In genomic region chr12:64781374-64782029, GRCh38 we compare ENCODE assay signal across 8 cellular contexts. TPM values are rescaled to one million over a fixed set of nuclear protein-coding genes. Genes with fewer than 3 reads are reported as not detected.
DNase-seq lines count a peak whose midpoint lies in the region; ATAC-seq and TF ChIP-seq lines count a peak whose summit lies in the region.

No MANE protein-coding gene starts in this region.

- H3K27ac ChIP-seq in C4-2B: peak overlapping the region; percentile 96
- no peak overlapping the region for H3K27ac ChIP-seq in neuronal stem cell (replicated peaks; ENCODE audit: low read length)

- H4K8ac ChIP-seq in neuronal stem cell (ENCODE audit: low read depth, low read length): no peak overlapping the region

- H2AK5ac ChIP-seq in neuronal stem cell (ENCODE audit: low read depth, low read length): peak overlapping the region; percentile 56

- H2BK5ac ChIP-seq in neuronal stem cell (ENCODE audit: low read length): peak overlapping the region; percentile 53

- H3K79me1 ChIP-seq in neuronal stem cell (ENCODE audit: low read depth, low read length): no peaks in the 10 kb centered on the region

- H4K91ac ChIP-seq in neuronal stem cell (ENCODE audit: low read depth, low read length, poor library complexity): no peak overlapping the region

- peak overlapping the region; percentile 85 for H3K23ac ChIP-seq in neuronal stem cell (ENCODE audit: low read depth, low read length, poor library complexity)

- no CpG with 5 or more reads among the region's 26 CpGs for WGBS in neuronal stem cell (ENCODE audit: extremely low coverage in 2 of 2, insufficient read length in 2 of 2, insufficient replicate concordance in 1 of 2), 2 donors

- peaks cover 0 to 67% (median 9%) of the 10 kb centered on the region in 3 experiments for H3K27me3 ChIP-seq in neuronal stem cell (ENCODE audit: control insufficient read depth in 3 of 3, insufficient read depth in 3 of 3, low read depth in 1 of 3, low read length in 3 of 3)

- H3K4me3 ChIP-seq in epithelial cell of proximal tubule (ENCODE audit: low read depth, low read length): peak overlapping the region; percentile 52
- H3K4me3 ChIP-seq in neuronal stem cell (ENCODE audit: low read length in 2 of 2): peak overlapping the region; percentile 36 to 84

- TF ChIP-seq CTCF in C4-2B (conservative IDR thresholded peaks at IDR 0.05) (no peak; the same call in none of the 2 replicates), epithelial cell of proximal tubule (conservative IDR thresholded peaks at IDR 0.05; ENCODE audit: low read depth, low read length) (no peak)

- peaks cover 0 to 1% of the 10 kb centered on the region in 2 donors for H3K36me3 ChIP-seq in neuronal stem cell (replicated peaks in 1 of 2; ENCODE audit: control insufficient read depth in 2 of 2, insufficient read depth in 2 of 2, low read length in 2 of 2)

- H3K4me1 ChIP-seq in neuronal stem cell (ENCODE audit: control insufficient read depth in 2 of 2, insufficient read depth in 1 of 2, low read depth in 1 of 2, low read length in 2 of 2): peaks cover 7 to 8% of the 10 kb centered on the region in 2 donors

- H2BK120ac ChIP-seq in neuronal stem cell (ENCODE audit: low read depth, low read length): peak overlapping the region; percentile 96

- peak; percentile 45 for DNase-seq in NCI-H748 treated with DMSO at 0.1 percent for 48 hours (lab: John Stamatoyannopoulos, UW)
- no peak for DNase-seq in epithelial cell of proximal tubule (ENCODE audit: low read depth)
- peak; percentile 59 for DNase-seq in neuronal stem cell (ENCODE audit: low spot score)
- DNase-seq in NCI-H524 treated with DMSO at 0.1 percent for 48 hours (lab: John Stamatoyannopoulos, UW): no peak
- DNase-seq in SW 1271 (lab: John Stamatoyannopoulos, UW): no peak

- H2BK12ac ChIP-seq in neuronal stem cell (ENCODE audit: low read length): peak overlapping the region; percentile 84

- peak overlapping the region; percentile 81 for H2BK15ac ChIP-seq in neuronal stem cell (ENCODE audit: low read length)

- H3K9me3 ChIP-seq in neuronal stem cell (replicated peaks in 1 of 2; ENCODE audit: control insufficient read depth in 2 of 2, insufficient read depth in 1 of 2, low read depth in 1 of 2, low read length in 2 of 2): no peaks in the 10 kb centered on the region

- no peak overlapping the region for H3K4ac ChIP-seq in neuronal stem cell (ENCODE audit: low read length)

- no peak overlapping the region for H3K9ac ChIP-seq in neuronal stem cell (ENCODE audit: low read depth, low read length, poor library complexity)

- H3K14ac ChIP-seq in neuronal stem cell (ENCODE audit: low read length): peak overlapping the region; percentile 56

- peak overlapping the region; percentile 93 for H2AFZ ChIP-seq in neuronal stem cell (ENCODE audit: low read length)

- peak overlapping the region; percentile 89 for H3K4me2 ChIP-seq in neuronal stem cell (ENCODE audit: insufficient read depth, low read length, poor library complexity, severe bottlenecking)

- ATAC-seq in GM19463 (IDR thresholded peaks at IDR 0.05; ENCODE audit: unreplicated experiment): peak; percentile 18
- ATAC-seq in GM19467 (IDR thresholded peaks at IDR 0.05; ENCODE audit: unreplicated experiment): no peak

- H3K18ac ChIP-seq in neuronal stem cell (ENCODE audit: low read length): peak overlapping the region; percentile 99

RNA-seq across cellular contexts. Expression of gene GNS, which starts 22.3 kb away (rescaled TPM):
- 47.7 and 63.9 TPM in 2 replicates for total RNA-seq in epithelial cell of proximal tubule
- polyA plus RNA-seq in neuronal stem cell (2013, experiment 1 of 2): 19.4 TPM
- 19.0 TPM for polyA plus RNA-seq in neuronal stem cell (2013, experiment 2 of 2)

RNA-seq across cellular contexts. Expression of gene TBC1D30, which starts 42.9 kb away (rescaled TPM):
- 1.6 and 3.8 TPM in 2 replicates for total RNA-seq in epithelial cell of proximal tubule
- polyA plus RNA-seq in neuronal stem cell (2013, experiment 1 of 2): 1.7 TPM
- polyA plus RNA-seq in neuronal stem cell (2013, experiment 2 of 2): 1.9 TPM

Comparison
In these comparisons a context has a peak if more than half of its experiments do, and no peak if none do; other contexts are left out.
1. DNase-seq: peak in NCI-H748 treated with DMSO at 0.1 percent for 48 hours (single experiment) and neuronal stem cell (single experiment); none in epithelial cell of proximal tubule (single experiment), NCI-H524 treated with DMSO at 0.1 percent for 48 hours (single experiment) and SW 1271 (0 of 2).